Comparison of ENCODE assay signal across 8 cellular contexts in the genomic region with DNA sequence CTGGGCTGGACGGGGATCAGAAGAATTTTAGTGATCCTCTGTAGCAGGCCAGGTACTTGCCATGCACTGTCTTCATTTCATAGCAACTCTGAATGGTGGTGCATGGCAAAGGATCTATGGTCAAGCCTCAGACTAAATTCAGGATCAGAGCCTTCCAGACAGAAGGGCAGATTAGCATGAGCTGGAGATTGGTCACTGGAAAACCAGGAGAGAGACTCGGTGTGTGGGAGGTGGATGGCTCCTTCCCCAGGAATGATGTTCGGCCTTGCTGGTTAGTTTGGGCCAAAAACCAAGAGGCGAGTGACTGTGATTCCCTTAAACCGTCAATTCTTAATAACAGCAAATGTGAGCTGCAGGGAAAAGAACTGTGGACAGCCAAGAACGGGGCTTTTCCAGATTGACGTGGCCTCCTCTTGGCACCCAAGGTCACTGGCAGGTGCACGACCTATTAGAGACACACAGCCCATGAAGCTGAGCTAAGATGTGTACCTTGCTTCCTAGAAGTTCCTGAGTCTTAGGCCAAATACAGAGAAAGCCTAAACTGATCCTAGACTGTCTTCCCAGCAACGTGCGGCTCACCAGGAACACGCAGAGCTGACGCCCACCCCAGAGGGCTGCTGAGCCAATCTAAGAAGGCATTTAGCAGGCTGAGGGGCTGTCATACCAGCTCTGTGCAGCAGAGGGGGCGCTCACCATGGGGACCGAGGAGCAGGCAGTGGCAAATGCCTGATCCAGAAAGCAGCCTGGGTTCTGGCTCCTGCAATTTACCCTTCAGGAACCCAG. TPM values are rescaled to one million over a fixed set of nuclear protein-coding genes. Genes with fewer than 3 reads are reported as not detected.
DNase-seq lines count a peak whose midpoint lies in the region; ATAC-seq, FAIRE-seq and TF ChIP-seq lines count a peak whose summit lies in the region.

No MANE protein-coding gene starts in this region.

- no peak for FAIRE-seq in frontal cortex (lab: Jason Lieb, UNC)

- no peak overlapping the region for H3K23ac ChIP-seq in trophoblast cell (ENCODE audit: low read length)

- no peaks in the 10 kb centered on the region for H3K27me3 Mint-ChIP-seq in type B pancreatic cell

- H3K27ac Mint-ChIP-seq in type B pancreatic cell, result no peak overlapping the region

- H2BK5ac ChIP-seq in trophoblast cell (ENCODE audit: low read depth, low read length, poor library complexity), result no peak overlapping the region

- H3K4me3 ChIP-seq in HL-60 (replicated peaks; ENCODE audit: insufficient read depth, low read length) (no peak overlapping the region), trophoblast cell (ENCODE audit: low read depth, low read length) (no peak overlapping the region)

- no peak overlapping the region for H2AK5ac ChIP-seq in trophoblast cell (ENCODE audit: low read length)

- peak; percentile 46 for DNase-seq in CMK (ENCODE audit: low read depth)
- DNase-seq in HL-60 (ENCODE audit: low read depth in 1 of 2, low spot score in 1 of 2), result peak in 1 of 2 experiments; percentile 61
- DNase-seq in SHP77 treated with DMSO at 0.1 percent for 48 hours (lab: John Stamatoyannopoulos, UW), result peak; percentile 1
- peak; percentile 49 for DNase-seq in activated T-helper 9 cell treated with anti-CD3 and anti-CD28 coated beads, Interleukin-2, amount 50 U/mL, for 16 hours (ENCODE audit: low read depth)
- peak; percentile 68 to 79 for DNase-seq in frontal cortex (ENCODE audit: low spot score in 2 of 2)
- peak; percentile 62 to 85 for DNase-seq in trophoblast cell
- peak; percentile 82 for DNase-seq in type B pancreatic cell (ENCODE audit: extremely low spot score, unreplicated experiment)

- no peaks in the 10 kb centered on the region for H3K9me3 Mint-ChIP-seq in type B pancreatic cell

- H3K36me3 ChIP-seq in trophoblast cell (ENCODE audit: control insufficient read depth in 1 of 2, insufficient read depth in 2 of 2, low read length in 2 of 2), result peaks cover 59 to 65% of the 10 kb centered on the region in 2 experiments

- peaks cover 4 to 6% of the 10 kb centered on the region in 2 experiments for H3K4me1 ChIP-seq in trophoblast cell (ENCODE audit: control insufficient read depth in 1 of 2, insufficient read depth in 2 of 2, low read length in 2 of 2)

- no peak overlapping the region for H3K14ac ChIP-seq in trophoblast cell (ENCODE audit: low read length)

- H3K18ac ChIP-seq in trophoblast cell (ENCODE audit: low read length), result no peak overlapping the region

- no peak overlapping the region for H2BK12ac ChIP-seq in trophoblast cell (ENCODE audit: low read length)

- H3K9me3 ChIP-seq in trophoblast cell (ENCODE audit: insufficient read depth, low read depth, low read length), result peaks cover 2% of the 10 kb centered on the region

- no peaks in the 10 kb centered on the region for H3K4me1 Mint-ChIP-seq in type B pancreatic cell (ENCODE audit: unreplicated experiment)

- TF ChIP-seq CTCF in HL-60 (IDR thresholded peaks at IDR 0.05; ENCODE audit: insufficient read depth, low read length) (peak; percentile 94), type B pancreatic cell (conservative IDR thresholded peaks at IDR 0.05) (peak; percentile 89)

- no peak for ATAC-seq in GM18870 (IDR thresholded peaks at IDR 0.05; ENCODE audit: unreplicated experiment)

- H3K36me3 Mint-ChIP-seq in type B pancreatic cell, result no peaks in the 10 kb centered on the region

- no CpG with 5 or more reads among the region's 14 CpGs for WGBS in trophoblast cell (ENCODE audit: extremely low coverage, insufficient coverage, insufficient read length)

- H4K91ac ChIP-seq in trophoblast cell (ENCODE audit: low read depth, low read length), result no peak overlapping the region

- H2BK120ac ChIP-seq in trophoblast cell (ENCODE audit: insufficient read depth, low read length, poor library complexity), result no peak overlapping the region

- H4K8ac ChIP-seq in trophoblast cell (ENCODE audit: low read depth, low read length), result no peak overlapping the region

- H3K27ac ChIP-seq in HL-60 (replicated peaks) (no peak overlapping the region), trophoblast cell (ENCODE audit: low read depth, low read length) (no peak overlapping the region)

- H3K27me3 ChIP-seq in HL-60 (ENCODE audit: insufficient read depth, poor library complexity, severe bottlenecking), result no peaks in the 10 kb centered on the region
- no peaks in the 10 kb centered on the region for H3K27me3 ChIP-seq in trophoblast cell (ENCODE audit: insufficient read depth, low read length)

- no peak overlapping the region for H3K4me2 ChIP-seq in trophoblast cell (ENCODE audit: low read length)

- H2AFZ ChIP-seq in trophoblast cell (ENCODE audit: insufficient read depth, low read length, poor library complexity), result no peak overlapping the region

- no peak overlapping the region for H3K9ac ChIP-seq in trophoblast cell (ENCODE audit: low read length)

- no peak overlapping the region for H4K12ac ChIP-seq in trophoblast cell (ENCODE audit: low read depth, low read length)

- no peak overlapping the region for H3K4ac ChIP-seq in trophoblast cell (ENCODE audit: low read depth, low read length)

- H3K79me1 ChIP-seq in trophoblast cell (ENCODE audit: low read length), result no peaks in the 10 kb centered on the region

- no peaks in the 10 kb centered on the region for H3K79me2 ChIP-seq in trophoblast cell (ENCODE audit: control insufficient read depth, insufficient read depth, low read length, poor library complexity)

- no peak overlapping the region for H3K4me3 Mint-ChIP-seq in type B pancreatic cell

RNA-seq across cellular contexts. Expression of gene ALDH4A1, which starts 18.5 kb away (rescaled TPM):
- total RNA-seq in frontal cortex (4.5 TPM), type B pancreatic cell (ENCODE audit: low replicate concordance) (25.6 and 26.7 TPM in 2 replicates)
- polyA plus RNA-seq in trophoblast cell (2013), result 34.2 and 35.7 TPM in 2 replicates

RNA-seq across cellular contexts. Expression of gene TAS1R2, which starts 24.4 kb away (rescaled TPM):
- not detected for total RNA-seq in frontal cortex
- polyA plus RNA-seq in trophoblast cell (2013), result 0.01 TPM in 1 of 2 replicates, not detected in the other
- total RNA-seq in type B pancreatic cell (ENCODE audit: low replicate concordance), result not detected in 2 replicates
